Comparison of ENCODE assay signal across 25 cellular contexts in genomic region chr4:103425406-103425805, GRCh38.
DNase-seq lines count a peak whose midpoint lies in the region; ATAC-seq, FAIRE-seq and TF ChIP-seq lines count a peak whose summit lies in the region.
"Had no signal": no experiment of that assay in that cellular context is flagged by ENCODE, and none has a peak within 500 bp of the region (broad histone marks: within the 10 kb centered on the region; RNA-seq: fewer than 3 reads in every experiment).

No MANE protein-coding gene starts in this region.

- no peaks in the 10 kb centered on the region for H3K79me2 ChIP-seq in astrocyte (ENCODE audit: insufficient read depth, low read length)

- H3K4me2 ChIP-seq in astrocyte (ENCODE audit: low read length): no peak overlapping the region

- no peak overlapping the region for H3K9ac ChIP-seq in astrocyte (ENCODE audit: low read length)

- H3K9me3 ChIP-seq in astrocyte (ENCODE audit: insufficient read depth, low read depth, low read length) (no peaks in the 10 kb centered on the region), right lobe of liver (no peaks in the 10 kb centered on the region)
- H3K9me3 ChIP-seq: gastrocnemius medialis had no signal

- H2AFZ ChIP-seq in astrocyte (ENCODE audit: low read depth, low read length): no peak overlapping the region

- H3K4me3 ChIP-seq in astrocyte (ENCODE audit: insufficient read depth, low read depth, low read length) (no peak overlapping the region), right lobe of liver (peak overlapping the region; percentile 17 to 62 (median 61))
- H3K4me3 ChIP-seq: dorsolateral prefrontal cortex, gastrocnemius medialis had no signal

- peaks cover 5% of the 10 kb centered on the region for H3K36me3 Mint-ChIP-seq in Calu3 (ENCODE audit: insufficient read depth, unreplicated experiment)
- H3K36me3 Mint-ChIP-seq in astrocyte (ENCODE audit: low read depth, unreplicated experiment): no peaks in the 10 kb centered on the region
- H3K36me3 Mint-ChIP-seq: CD14-positive monocyte; stimulated activated effector memory CD8-positive, alpha-beta T cell treated with anti-CD3 and anti-CD28 coated beads, Interleukin-12 subunit alpha, Interleukin-12 subunit beta, amount 100 ng/mL, for 72 hours had no signal

- no peak for TF ChIP-seq CTCF in Calu3 (IDR thresholded peaks at IDR 0.05; ENCODE audit: unreplicated experiment)
- no peak for TF ChIP-seq CTCF in astrocyte (IDR thresholded peaks at IDR 0.05; ENCODE audit: insufficient read depth, low read depth, low read length)
- no peak for TF ChIP-seq CTCF in right lobe of liver (IDR thresholded peaks at IDR 0.05)

- no peak for DNase-seq in Calu3
- peak; percentile 15 for DNase-seq in HuH-7 (ENCODE audit: low spot score)
- no peak for DNase-seq in astrocyte (ENCODE audit: low read depth)
- peak in 2 of 3 donors; percentile 62 to 70 for DNase-seq in right lobe of liver
- no peak for DNase-seq in NCI-H2196 (lab: John Stamatoyannopoulos, UW; ENCODE audit: unreplicated experiment)
- DNase-seq: activated CD4-positive, alpha-beta memory T cell treated with anti-CD3 and anti-CD28 coated beads, Interleukin-2, amount 10 ng/mL, durations not matched to agents 7 days and 5 days; activated CD4-positive, alpha-beta T cell treated with anti-CD3 and anti-CD28 coated beads for 1 hour; activated CD8-positive, alpha-beta memory T cell treated with anti-CD3 and anti-CD28 coated beads, Interleukin-2, amount 50 U/mL, for 48 hours; activated naive CD4-positive, alpha-beta T cell treated with anti-CD3 and anti-CD28 coated beads for 36 hours; brain microvascular endothelial cell; dorsolateral prefrontal cortex; gastrocnemius medialis; Kasumi-1; MV-4-11; NCI-H1436; NK-92 treated with Interleukin-12 subunit alpha and Interleukin-12 subunit beta, amount 100 ng/mL, for 24 hours; T-helper 2 cell had no signal

- no peaks in the 10 kb centered on the region for H4K20me1 ChIP-seq in astrocyte (ENCODE audit: insufficient read depth, low read length)

- TF ChIP-seq POLR2A in right lobe of liver (IDR thresholded peaks at IDR 0.05): no peak
- TF ChIP-seq POLR2A in GM18505 (IDR thresholded peaks at IDR 0.05; ENCODE audit: borderline replicate concordance, extremely low read depth, insufficient read depth, insufficient read length): no peak

- H3K27me3 ChIP-seq in astrocyte (ENCODE audit: insufficient read depth, low read length) (no peaks in the 10 kb centered on the region), right lobe of liver (no peaks in the 10 kb centered on the region)
- H3K27me3 ChIP-seq: brain microvascular endothelial cell, gastrocnemius medialis had no signal

- H3K9me3 Mint-ChIP-seq in Calu3 (ENCODE audit: low read depth, unreplicated experiment) (peaks cover 2% of the 10 kb centered on the region), astrocyte (ENCODE audit: unreplicated experiment) (peaks cover 3% of the 10 kb centered on the region)
- H3K9me3 Mint-ChIP-seq: activated CD4-positive, alpha-beta memory T cell treated with anti-CD3 and anti-CD28 coated beads, Interleukin-2, amount 10 ng/mL, durations not matched to agents 7 days and 5 days; activated T-helper 1 cell treated with anti-CD3 and anti-CD28 coated beads, Interleukin-12 subunit alpha, Interleukin-12 subunit beta, Interleukin-2, Interleukin-4 antibody, amounts not matched to agents 30 ng/mL and 10 ng/mL and 1 ng/mL, durations not matched to agents 14 hours and 24 hours and 36 hours had no signal

- WGBS in right lobe of liver (ENCODE audit: insufficient coverage, low coverage, low lambda C conversion rate, missing lambda C conversion rate): 13% methylated on average over 1 of the region's 1 CpG

- intact Hi-C loops in Calu3 (cut with micrococcal nuclease; ENCODE audit: unreplicated experiment): no loop called here
- intact Hi-C loops in right lobe of liver (cut with DNase I): no loop called here

- H3K4me3 Mint-ChIP-seq in Calu3 (ENCODE audit: low read depth, unreplicated experiment) (no peak overlapping the region), astrocyte (ENCODE audit: unreplicated experiment) (no peak overlapping the region)
- H3K4me3 Mint-ChIP-seq: activated CD4-positive, alpha-beta memory T cell treated with anti-CD3 and anti-CD28 coated beads, Interleukin-2, amount 10 ng/mL, durations not matched to agents 7 days and 5 days; activated naive CD4-positive, alpha-beta T cell treated with anti-CD3 and anti-CD28 coated beads for 36 hours; activated T-helper 1 cell treated with anti-CD3 and anti-CD28 coated beads, Interleukin-12 subunit alpha, Interleukin-12 subunit beta, Interleukin-2, Interleukin-4 antibody, amounts not matched to agents 30 ng/mL and 10 ng/mL and 1 ng/mL, durations not matched to agents 14 hours and 24 hours and 36 hours; CD14-positive monocyte; nephron; stimulated activated effector memory CD8-positive, alpha-beta T cell treated with anti-CD3 and anti-CD28 coated beads, Interleukin-12 subunit alpha, Interleukin-12 subunit beta, amount 100 ng/mL, for 72 hours had no signal

- FAIRE-seq in astrocyte (lab: Jason Lieb, UNC): no peak
- FAIRE-seq: D721Med, endometrium had no signal

- no TSS peak for BruUV-seq in Calu3 (replicated peaks; lab: Mats Ljungman, UMichigan)

- no peaks in the 10 kb centered on the region for H3K36me3 ChIP-seq in astrocyte (ENCODE audit: insufficient read depth, low read length)
- H3K36me3 ChIP-seq in right lobe of liver: no peaks in the 10 kb centered on the region
- H3K36me3 ChIP-seq: brain microvascular endothelial cell, gastrocnemius medialis had no signal

- no peaks in the 10 kb centered on the region for H3K27me3 Mint-ChIP-seq in Calu3 (ENCODE audit: unreplicated experiment)
- no peaks in the 10 kb centered on the region for H3K27me3 Mint-ChIP-seq in astrocyte (ENCODE audit: low read depth, unreplicated experiment)
- H3K27me3 Mint-ChIP-seq: activated CD4-positive, alpha-beta memory T cell treated with anti-CD3 and anti-CD28 coated beads, Interleukin-2, amount 10 ng/mL, durations not matched to agents 7 days and 5 days had no signal

- H3K27ac ChIP-seq in astrocyte (ENCODE audit: low read depth, low read length): no peak overlapping the region
- H3K27ac ChIP-seq in right lobe of liver: peak overlapping the region; percentile 55 to 97 (median 95)
- H3K27ac ChIP-seq: brain microvascular endothelial cell, dorsolateral prefrontal cortex, gastrocnemius medialis had no signal

- H3K4me1 ChIP-seq in astrocyte (ENCODE audit: insufficient read depth, low read length) (no peaks in the 10 kb centered on the region), right lobe of liver (peaks cover 0 to 19% (median 8%) of the 10 kb centered on the region in 4 donors)
- H3K4me1 ChIP-seq: gastrocnemius medialis had no signal

- H3K27ac Mint-ChIP-seq in Calu3 (ENCODE audit: unreplicated experiment) (peak overlapping the region; percentile 68), astrocyte (ENCODE audit: unreplicated experiment) (peak overlapping the region; percentile 50)
- H3K27ac Mint-ChIP-seq: activated CD4-positive, alpha-beta memory T cell treated with anti-CD3 and anti-CD28 coated beads, Interleukin-2, amount 10 ng/mL, durations not matched to agents 7 days and 5 days; activated naive CD4-positive, alpha-beta T cell treated with anti-CD3 and anti-CD28 coated beads for 36 hours; activated T-helper 1 cell treated with anti-CD3 and anti-CD28 coated beads, Interleukin-12 subunit alpha, Interleukin-12 subunit beta, Interleukin-2, Interleukin-4 antibody, amounts not matched to agents 30 ng/mL and 10 ng/mL and 1 ng/mL, durations not matched to agents 14 hours and 24 hours and 36 hours; CD14-positive monocyte; nephron; stimulated activated effector memory CD8-positive, alpha-beta T cell treated with anti-CD3 and anti-CD28 coated beads, Interleukin-12 subunit alpha, Interleukin-12 subunit beta, amount 100 ng/mL, for 72 hours had no signal

- peaks cover 10% of the 10 kb centered on the region for H3K4me1 Mint-ChIP-seq in Calu3 (ENCODE audit: low read depth, unreplicated experiment)
- no peaks in the 10 kb centered on the region for H3K4me1 Mint-ChIP-seq in astrocyte (ENCODE audit: low read depth, unreplicated experiment)
- H3K4me1 Mint-ChIP-seq: activated CD4-positive, alpha-beta memory T cell treated with anti-CD3 and anti-CD28 coated beads, Interleukin-2, amount 10 ng/mL, durations not matched to agents 7 days and 5 days; CD14-positive monocyte; nephron; stimulated activated effector memory CD8-positive, alpha-beta T cell treated with anti-CD3 and anti-CD28 coated beads, Interleukin-12 subunit alpha, Interleukin-12 subunit beta, amount 100 ng/mL, for 72 hours had no signal

- CTCF ChIA-PET in Calu3 (lab: Charles Lee): no interaction called here

- ATAC-seq in right lobe of liver (peak; percentile 66 to 84 (median 80)), GM21717 (IDR thresholded peaks at IDR 0.05; ENCODE audit: unreplicated experiment) (no peak), GM18505 (IDR thresholded peaks at IDR 0.05; ENCODE audit: unreplicated experiment) (no peak)
- ATAC-seq: gastrocnemius medialis; stimulated activated effector memory CD8-positive, alpha-beta T cell treated with anti-CD3 and anti-CD28 coated beads, Interleukin-12 subunit alpha, Interleukin-12 subunit beta, amount 100 ng/mL, for 72 hours had no signal

Comparison
In these comparisons a context has a peak if more than half of its experiments do, and no peak if none do; other contexts are left out.
1. DNase-seq: peak in HuH-7 (single experiment) and right lobe of liver (2 of 3); none in Calu3 (single experiment), astrocyte (single experiment) and NCI-H2196 (single experiment).
2. ATAC-seq: peak in right lobe of liver (4 of 4); none in GM21717 (single experiment) and GM18505 (single experiment).